Comparison of ENCODE assay signal across 20 cellular contexts in the genomic region with DNA sequence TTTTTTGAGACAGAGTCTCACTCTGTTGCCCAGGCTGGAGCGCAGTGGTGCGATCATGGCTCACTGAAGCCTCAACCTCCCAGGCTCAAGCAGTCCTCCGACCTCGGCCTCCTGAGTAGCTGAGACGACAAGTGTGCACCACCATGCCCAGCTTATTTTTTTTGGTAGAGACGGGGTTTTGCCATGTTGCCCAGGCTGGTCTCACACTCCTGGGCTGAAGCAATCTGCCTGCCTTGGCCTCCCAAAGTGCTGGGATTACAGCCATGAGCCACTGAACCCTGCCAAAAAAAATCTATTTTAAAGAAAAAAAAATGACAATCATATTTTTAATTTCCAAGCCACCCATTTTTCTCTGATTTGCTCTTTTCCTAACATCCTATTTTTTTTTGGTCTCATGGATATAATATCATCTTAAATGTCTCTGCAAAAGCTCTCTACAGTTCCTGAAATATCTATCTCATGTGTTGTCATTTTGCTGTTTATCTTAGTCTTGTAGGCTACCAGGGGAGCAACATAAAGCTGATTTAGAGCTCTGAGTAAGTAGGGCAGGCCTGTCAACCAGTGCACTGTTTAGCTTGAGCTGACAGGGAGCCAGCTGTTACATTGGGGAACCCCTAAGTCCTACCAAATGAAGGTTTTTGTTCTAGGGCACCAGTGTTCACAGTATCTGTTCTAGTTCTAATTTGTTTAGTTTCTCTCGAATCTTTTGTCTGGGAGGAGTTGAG. TPM values are rescaled to one million over a fixed set of nuclear protein-coding genes. Genes with fewer than 3 reads are reported as not detected.
DNase-seq lines count a peak whose midpoint lies in the region; ATAC-seq, FAIRE-seq and TF ChIP-seq lines count a peak whose summit lies in the region.
"Had no signal": no experiment of that assay in that cellular context is flagged by ENCODE, and none has a peak within 500 bp of the region (broad histone marks: within the 10 kb centered on the region; RNA-seq: fewer than 3 reads in every experiment).

No MANE protein-coding gene starts in this region.

- ATAC-seq in heart right ventricle (no peak), HG03175 (IDR thresholded peaks at IDR 0.05; ENCODE audit: unreplicated experiment) (no peak)
- ATAC-seq: PC-3 had no signal

- no peak for DNase-seq in cardiac muscle cell (ENCODE audit: low read depth in 1 of 2, low spot score in 1 of 2)
- DNase-seq in heart right ventricle: no peak
- peak; percentile 22 for DNase-seq in astrocyte of the spinal cord (ENCODE audit: low read depth, low spot score)
- DNase-seq in hepatic stellate cell (ENCODE audit: low spot score): peak; percentile 26
- no peak for DNase-seq in urothelium cell line (ENCODE audit: low spot score)
- no peak for DNase-seq in NCI-H187 treated with DMSO at 0.1 percent for 48 hours (lab: John Stamatoyannopoulos, UW)
- DNase-seq: 8988T; Calu3; CD4-positive, CD25-positive, alpha-beta regulatory T cell; DMS79; H7; MM.1S; NCI-H1417 treated with DMSO at 0.1 percent for 48 hours; NCI-H2029 treated with DMSO at 0.1 percent for 48 hours; NCI-H226; NCI-H526 treated with DMSO at 0.1 percent for 48 hours; PC-3 had no signal

- H3K9ac ChIP-seq in subcutaneous abdominal adipose tissue (ENCODE audit: low read length in 5 of 5): peak overlapping the region in 1 of 5 donors; percentile 50

- no peaks in the 10 kb centered on the region for H3K9me3 ChIP-seq in cardiac muscle cell (ENCODE audit: low read depth)
- peaks cover 0 to 15% (median 0%) of the 10 kb centered on the region in 11 donors for H3K9me3 ChIP-seq in heart right ventricle
- no peaks in the 10 kb centered on the region for H3K9me3 ChIP-seq in subcutaneous abdominal adipose tissue (ENCODE audit: control insufficient read depth in 5 of 5, low read length in 5 of 5)
- H3K9me3 ChIP-seq: SJSA1 had no signal

- intact Hi-C loops in heart right ventricle (cut with DNase I): no loop called here

- H3K27ac ChIP-seq in cardiac muscle cell (peak overlapping the region; percentile 20), heart right ventricle (no peak overlapping the region), subcutaneous abdominal adipose tissue (ENCODE audit: low read depth, low read length) (peak overlapping the region; percentile 7)
- H3K27ac ChIP-seq: SJSA1 had no signal

- TF ChIP-seq CTCF in cardiac muscle cell (IDR thresholded peaks at IDR 0.05; ENCODE audit: low read depth, low read length) (no peak), heart right ventricle (IDR thresholded peaks at IDR 0.05) (no peak), astrocyte of the spinal cord (IDR thresholded peaks at IDR 0.05; ENCODE audit: low read depth, low read length) (no peak)

- H3K4me3 ChIP-seq in cardiac muscle cell (no peak overlapping the region), heart right ventricle (no peak overlapping the region), astrocyte of the spinal cord (ENCODE audit: low read depth, low read length) (no peak overlapping the region), subcutaneous abdominal adipose tissue (ENCODE audit: low read depth in 1 of 5, low read length in 5 of 5) (no peak overlapping the region)
- H3K4me3 ChIP-seq: SJSA1 had no signal

- no peak for FAIRE-seq in urothelium cell line (lab: Jason Lieb, UNC)

- H3K27me3 ChIP-seq in cardiac muscle cell (no peaks in the 10 kb centered on the region), heart right ventricle (no peaks in the 10 kb centered on the region), subcutaneous abdominal adipose tissue (ENCODE audit: control insufficient read depth in 5 of 5, insufficient read depth in 4 of 5, low read length in 5 of 5) (no peaks in the 10 kb centered on the region)
- H3K27me3 ChIP-seq: SJSA1 had no signal

- WGBS in heart right ventricle, 2 donors: 83 to 92% methylated on average over 7 of the region's 7 CpGs

- in situ Hi-C loops in astrocyte of the spinal cord (cut with HindIII; ENCODE audit: low sequenced_read_pairs): no loop called here

- H3K36me3 ChIP-seq in cardiac muscle cell: no peaks in the 10 kb centered on the region
- H3K36me3 ChIP-seq in heart right ventricle: no peaks in the 10 kb centered on the region
- peaks cover 0 to 6% (median 2%) of the 10 kb centered on the region in 5 donors for H3K36me3 ChIP-seq in subcutaneous abdominal adipose tissue (ENCODE audit: control insufficient read depth in 5 of 5, insufficient read depth in 5 of 5, low read length in 5 of 5)
- H3K36me3 ChIP-seq: SJSA1 had no signal

- H3K4me1 ChIP-seq in cardiac muscle cell (ENCODE audit: low read depth): no peaks in the 10 kb centered on the region
- H3K4me1 ChIP-seq in heart right ventricle: no peaks in the 10 kb centered on the region
- peaks cover 0 to 11% (median 10%) of the 10 kb centered on the region in 5 donors for H3K4me1 ChIP-seq in subcutaneous abdominal adipose tissue (ENCODE audit: control insufficient read depth in 5 of 5, insufficient read depth in 5 of 5, low read length in 5 of 5)
- H3K4me1 ChIP-seq: SJSA1 had no signal

RNA-seq across cellular contexts. Expression of a gene that starts 29.9 kb away (rescaled TPM):
- total RNA-seq in cardiac muscle cell: 55.1 and 56.0 TPM in 2 replicates
- polyA plus RNA-seq in cardiac muscle cell: 66.0 and 81.7 TPM in 2 replicates
- total RNA-seq in heart right ventricle: 10 to 100 TPM; 45.0 to 80.3 (median 64.8) TPM
- 10 to 100 TPM; 21.4 to 25.4 TPM for polyA plus RNA-seq in heart right ventricle

Comparison
In these comparisons a context has a peak if more than half of its experiments do, and no peak if none do; other contexts are left out.
1. H3K27ac ChIP-seq: peak in cardiac muscle cell (single experiment) and subcutaneous abdominal adipose tissue (single experiment); none in heart right ventricle (0 of 10).
2. DNase-seq: peak in astrocyte of the spinal cord (single experiment) and hepatic stellate cell (single experiment); none in cardiac muscle cell (0 of 2), heart right ventricle (0 of 2), urothelium cell line (single experiment) and NCI-H187 treated with DMSO at 0.1 percent for 48 hours (single experiment).